37 cellular contexts compared by ENCODE assay signal in genomic region chr16:1489077-1489476, GRCh38. TPM values are rescaled to one million over a fixed set of nuclear protein-coding genes. Genes with fewer than 3 reads are reported as not detected.
"Had no signal": no experiment of that assay in that cellular context is flagged by ENCODE, and none has a peak within 500 bp of the region (broad histone marks: within the 10 kb centered on the region; RNA-seq: fewer than 3 reads in every experiment).

No MANE protein-coding gene starts in this region.

- H3K27ac Mint-ChIP-seq: activated B cell treated with CpG ODN at 0.5 μM for 24 hours; activated CD4-positive, alpha-beta memory T cell treated with anti-CD3 and anti-CD28 coated beads for 36 hours; activated naive CD8-positive, alpha-beta T cell; activated naive CD8-positive, alpha-beta T cell treated with anti-CD3 and anti-CD28 coated beads, Interleukin-2, amount 50 U/mL, for 24 hours; activated T-helper 1 cell treated with anti-CD3 and anti-CD28 coated beads, Interleukin-12 subunit alpha, Interleukin-12 subunit beta, Interleukin-2, Interleukin-4 antibody, amounts not matched to agents 30 ng/mL and 10 ng/mL and 1 ng/mL, durations not matched to agents 14 hours and 24 hours and 36 hours had no signal

- H3K4me3 Mint-ChIP-seq: activated B cell treated with CpG ODN at 0.5 μM for 24 hours; activated CD4-positive, alpha-beta memory T cell treated with anti-CD3 and anti-CD28 coated beads for 36 hours; activated naive CD4-positive, alpha-beta T cell treated with anti-CD3 and anti-CD28 coated beads, Interleukin-2, amount 10 ng/mL, durations not matched to agents 7 days and 5 days; activated naive CD8-positive, alpha-beta T cell; activated naive CD8-positive, alpha-beta T cell treated with anti-CD3 and anti-CD28 coated beads, Interleukin-2, amount 50 U/mL, for 24 hours; activated T-cell treated with anti-CD3 and anti-CD28 coated beads, Interleukin-2, amount 50 U/mL, for 4 hours; activated T-helper 1 cell treated with anti-CD3 and anti-CD28 coated beads, Interleukin-12 subunit alpha, Interleukin-12 subunit beta, Interleukin-2, Interleukin-4 antibody, amounts not matched to agents 30 ng/mL and 10 ng/mL and 1 ng/mL, durations not matched to agents 14 hours and 24 hours and 36 hours had no signal

- H3K9me3 Mint-ChIP-seq: activated B cell treated with CpG ODN at 0.5 μM for 24 hours; activated CD4-positive, alpha-beta memory T cell treated with anti-CD3 and anti-CD28 coated beads for 36 hours; activated naive CD4-positive, alpha-beta T cell treated with anti-CD3 and anti-CD28 coated beads, Interleukin-2, amount 10 ng/mL, durations not matched to agents 7 days and 5 days; activated naive CD8-positive, alpha-beta T cell treated with anti-CD3 and anti-CD28 coated beads, Interleukin-2, amount 50 U/mL, for 24 hours; activated T-cell treated with anti-CD3 and anti-CD28 coated beads, Interleukin-2, amount 50 U/mL, for 4 hours; activated T-helper 1 cell treated with anti-CD3 and anti-CD28 coated beads, Interleukin-12 subunit alpha, Interleukin-12 subunit beta, Interleukin-2, Interleukin-4 antibody, amounts not matched to agents 30 ng/mL and 10 ng/mL and 1 ng/mL, durations not matched to agents 14 hours and 24 hours and 36 hours had no signal

- DNase-seq: activated B cell treated with CpG ODN at 0.5 μM for 24 hours; activated CD4-positive, alpha-beta memory T cell treated with anti-CD3 and anti-CD28 coated beads for 36 hours; activated CD4-positive, alpha-beta T cell treated with anti-CD3 and anti-CD28 coated beads for 4 hours; activated CD4-positive, alpha-beta T cell treated with anti-CD3 and anti-CD28 coated beads, Interleukin-2, amount 50 U/mL, for 1 hour; activated CD4-positive, CD25-positive, alpha-beta regulatory T cell treated with anti-CD3 and anti-CD28 coated beads, Interleukin-2, amount 50 U/mL, for 72 hours; activated CD8-positive, alpha-beta memory T cell treated with anti-CD3 and anti-CD28 coated beads, Interleukin-2, amount 50 U/mL, for 4 hours; activated effector memory CD4-positive, alpha-beta T cell treated with Interleukin-2 at 50 U/mL for 16 hours; activated naive CD4-positive, alpha-beta T cell treated with anti-CD3 and anti-CD28 coated beads, Interleukin-2, amount 10 ng/mL, durations not matched to agents 7 days and 5 days; activated naive CD8-positive, alpha-beta T cell treated with anti-CD3 and anti-CD28 coated beads, Interleukin-2, amount 50 U/mL, for 24 hours; activated T-cell treated with anti-CD3 and anti-CD28 coated beads for 4 hours; activated T-cell treated with anti-CD3 and anti-CD28 coated beads, Interleukin-2, amount 50 U/mL, for 4 hours; anterior cingulate cortex; brain microvascular endothelial cell; central memory CD4-positive, alpha-beta T cell; Karpas-422; KBM-7; NCI-H1048; NCI-H1105 treated with DMSO at 0.1 percent for 48 hours; NCI-H1436; NCI-H1694; NCI-H1930; NCI-H2081 treated with DMSO at 0.1 percent for 48 hours; NCI-H345; NCI-H524 treated with DMSO at 0.1 percent for 48 hours; PC-3; Peyer's patch; Right ventricle myocardium superior; RPMI8226; SW 1271; T-helper 1 cell; T-helper 2 cell; T-helper 9 cell had no signal

- H3K4me3 ChIP-seq: Peyer's patch had no signal

- ATAC-seq: activated naive CD8-positive, alpha-beta T cell treated with anti-CD3 and anti-CD28 coated beads, Interleukin-2, amount 50 U/mL, for 24 hours; activated T-cell treated with anti-CD3 and anti-CD28 coated beads, Interleukin-2, amount 50 U/mL, for 4 hours; PC-3 had no signal

- H3K27me3 ChIP-seq: brain microvascular endothelial cell, Peyer's patch had no signal

- H3K36me3 ChIP-seq: brain microvascular endothelial cell, Peyer's patch had no signal

- H3K27ac ChIP-seq: brain microvascular endothelial cell, Peyer's patch, VCaP had no signal

- H3K9me3 ChIP-seq: Peyer's patch had no signal

- H3K36me3 Mint-ChIP-seq: activated CD4-positive, alpha-beta memory T cell treated with anti-CD3 and anti-CD28 coated beads for 36 hours; activated naive CD4-positive, alpha-beta T cell treated with anti-CD3 and anti-CD28 coated beads, Interleukin-2, amount 10 ng/mL, durations not matched to agents 7 days and 5 days; activated naive CD8-positive, alpha-beta T cell had no signal

- H3K27me3 Mint-ChIP-seq: activated B cell treated with CpG ODN at 0.5 μM for 24 hours; activated CD4-positive, alpha-beta memory T cell treated with anti-CD3 and anti-CD28 coated beads for 36 hours; activated naive CD8-positive, alpha-beta T cell; activated naive CD8-positive, alpha-beta T cell treated with anti-CD3 and anti-CD28 coated beads, Interleukin-2, amount 50 U/mL, for 24 hours had no signal

RNA-seq across cellular contexts. Expression of gene PTX4, which starts 0.3 kb away (rescaled TPM):
- total RNA-seq: activated B cell treated with CpG ODN at 0.5 μM for 24 hours; activated CD4-positive, alpha-beta memory T cell treated with anti-CD3 and anti-CD28 coated beads for 36 hours; activated T-helper 1 cell treated with anti-CD3 and anti-CD28 coated beads, Interleukin-12 subunit alpha, Interleukin-12 subunit beta, Interleukin-2, Interleukin-4 antibody, amounts not matched to agents 30 ng/mL and 10 ng/mL and 1 ng/mL, durations not matched to agents 14 hours and 24 hours and 36 hours; MCF 10A; Peyer's patch had no signal

RNA-seq across cellular contexts. Expression of gene TMEM204, which starts 44.4 kb away (rescaled TPM):
- total RNA-seq: MCF 10A, NCI-H460, PC-3 had no signal

RNA-seq across cellular contexts. Expression of gene CCDC154, which starts 44.7 kb away (rescaled TPM):
- total RNA-seq: PC-3 had no signal
